Comparison of ENCODE assay signal across 1 cellular context in genomic region chr11:2737876-2738275, GRCh38.
TF ChIP-seq lines count a peak whose summit lies in the region.

No MANE protein-coding gene starts in this region.

TF ChIP-seq in GM23338, 12 proteins besides CTCF, POLR2A, EP300 and RAD21 (continued from another document):
- TF ChIP-seq REST (IDR thresholded peaks at IDR 0.05; ENCODE audit: unreplicated experiment) (no peak), NANOG (IDR thresholded peaks at IDR 0.05; ENCODE audit: borderline replicate concordance) (no peak), JUNB (IDR thresholded peaks at IDR 0.05; ENCODE audit: unreplicated experiment) (no peak), POLR2AphosphoS5 (IDR thresholded peaks at IDR 0.05; ENCODE audit: low read depth) (no peak), ZNF114 (CRISPR knock-in tag; IDR thresholded peaks at IDR 0.05) (no peak), EZH2 (IDR thresholded peaks at IDR 0.05; ENCODE audit: low read depth, unreplicated experiment) (no peak), STAT1 (IDR thresholded peaks at IDR 0.05; ENCODE audit: unreplicated experiment) (no peak), ZNF462 (CRISPR knock-in tag; IDR thresholded peaks at IDR 0.05) (no peak)
